10 cellular contexts compared by ENCODE assay signal in the genomic region with DNA sequence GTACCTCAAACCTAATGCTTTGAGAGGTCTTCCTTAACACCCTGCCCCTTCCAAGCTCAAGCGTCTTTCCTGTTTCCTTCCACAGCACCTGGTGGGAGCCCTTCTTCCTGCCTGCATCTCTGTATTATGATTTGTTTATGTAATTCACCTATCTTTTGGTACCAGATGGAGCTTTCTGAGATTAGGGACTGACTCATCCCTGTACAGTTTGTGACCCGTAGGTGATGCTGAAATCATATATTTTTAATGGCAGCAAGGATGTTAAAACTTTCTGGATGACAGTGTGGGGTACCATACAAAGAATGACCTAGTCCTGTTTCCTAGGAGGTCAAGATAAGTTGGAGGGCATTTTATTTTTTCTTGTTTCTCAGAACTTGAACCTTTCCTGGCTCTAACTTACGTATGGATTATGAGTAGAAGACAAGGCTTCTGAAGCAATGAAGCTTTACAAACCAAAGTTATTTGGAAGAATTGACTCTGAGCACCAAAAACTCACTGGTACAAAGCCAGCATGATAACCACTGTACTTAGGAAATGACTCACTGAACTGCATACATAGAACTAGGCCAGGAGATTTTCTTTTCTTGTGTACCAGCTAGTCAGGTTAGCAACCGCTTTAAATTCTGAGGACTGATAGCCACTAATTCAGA. TPM values are rescaled to one million over a fixed set of nuclear protein-coding genes. Genes with fewer than 3 reads are reported as not detected.
DNase-seq lines count a peak whose midpoint lies in the region; ATAC-seq, FAIRE-seq and TF ChIP-seq lines count a peak whose summit lies in the region.
"Had no signal": no experiment of that assay in that cellular context is flagged by ENCODE, and none has a peak within 500 bp of the region (broad histone marks: within the 10 kb centered on the region; RNA-seq: fewer than 3 reads in every experiment).

No MANE protein-coding gene starts in this region.

- no peaks in the 10 kb centered on the region for H3K4me1 ChIP-seq in BE2C

- intact Hi-C loops in Right ventricle myocardium inferior (cut with DNase I) (no loop called here), Right ventricle myocardium superior (cut with DNase I) (no loop called here)

- in situ Hi-C loops in astrocyte of the cerebellum (cut with HindIII; ENCODE audit: low sequenced_read_pairs) = no loop called here

- TF ChIP-seq CTCF in astrocyte of the cerebellum (IDR thresholded peaks at IDR 0.05; ENCODE audit: low read depth, low read length, missing control alignments) = no peak
- no peak for TF ChIP-seq CTCF in BE2C (IDR thresholded peaks at IDR 0.05; ENCODE audit: low read depth, low read length)

- ATAC-seq in HG03280 (IDR thresholded peaks at IDR 0.05; ENCODE audit: unreplicated experiment) = peak; percentile 60
- no peak for ATAC-seq in Right ventricle myocardium inferior
- ATAC-seq in Right ventricle myocardium superior (ENCODE audit: poor library complexity) = no peak

- DNase-seq in A172 (ENCODE audit: low spot score) (peak; percentile 13), GM19239 (ENCODE audit: insufficient read length, low spot score) (no peak), astrocyte of the cerebellum (ENCODE audit: low read depth) (peak; percentile 59), BE2C (no peak), Right ventricle myocardium inferior (ENCODE audit: missing footprints) (no peak), Right ventricle myocardium superior (no peak), SIG-M5 treated with dmso at 0.1 percent for 504 hours (lab: John Stamatoyannopoulos, UW; ENCODE audit: unreplicated experiment) (no peak)
- DNase-seq: H9, WERI-Rb-1 had no signal

- H3K4me3 ChIP-seq in astrocyte of the cerebellum (ENCODE audit: low read depth, low read length) (no peak overlapping the region), BE2C (ENCODE audit: low read depth, low read length) (no peak overlapping the region)

- no peaks in the 10 kb centered on the region for H3K27me3 ChIP-seq in BE2C

- peak; percentile 14 for FAIRE-seq in GM19239 (lab: Jason Lieb, UNC)

- H3K36me3 ChIP-seq in BE2C = no peaks in the 10 kb centered on the region; the same call in 1 of the 2 replicates
- H3K36me3 ChIP-seq: WERI-Rb-1 had no signal

- H3K9me3 ChIP-seq in BE2C = no peaks in the 10 kb centered on the region; the same call in 1 of the 2 replicates

RNA-seq across cellular contexts. Expression of a gene that starts 46.6 kb away (rescaled TPM):
- not detected in 2 replicates for total RNA-seq in A172 (2014; rRNA removed; shearing (Covaris generic))
- 0.22 TPM for polyA plus RNA-seq in BE2C (2012; ENCODE audit: insufficient read depth, insufficient read length, low read depth)
- total RNA-seq in Right ventricle myocardium inferior (not detected), Right ventricle myocardium superior (not detected)
- total RNA-seq: H9 had no signal

Comparison
In these comparisons a context has a peak if more than half of its experiments do, and no peak if none do; other contexts are left out.
1. DNase-seq: peak in A172 (single experiment) and astrocyte of the cerebellum (single experiment); none in GM19239 (single experiment), BE2C (single experiment), Right ventricle myocardium inferior (single experiment), Right ventricle myocardium superior (single experiment) and SIG-M5 treated with dmso at 0.1 percent for 504 hours (single experiment).